In the genomic region with DNA sequence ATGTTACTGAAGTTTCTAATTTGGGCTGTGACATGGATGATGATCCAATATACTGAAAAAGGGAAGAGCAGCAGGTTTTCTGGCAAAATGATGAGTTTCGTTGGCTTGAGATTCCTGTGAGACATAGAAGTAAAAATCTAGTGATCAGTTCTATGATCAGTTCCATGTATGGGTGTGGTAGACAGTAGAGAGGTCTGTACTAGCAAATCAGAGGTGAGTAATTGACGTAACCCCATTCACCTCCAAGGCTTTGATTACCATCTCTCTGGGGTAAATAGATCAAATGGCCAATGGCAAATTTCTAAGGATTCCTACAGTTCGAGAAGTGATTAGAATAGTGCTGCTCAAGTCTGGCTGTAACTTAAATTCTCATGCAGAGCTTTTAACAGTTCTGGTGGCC, we compare ENCODE assay signal across 1 cellular context.
TF ChIP-seq lines count a peak whose summit lies in the region.

No MANE protein-coding gene starts in this region.

TF ChIP-seq in WTC11, 78 proteins besides CTCF, POLR2A, EP300 and RAD21 (continued from another document):
- TF ChIP-seq ZSCAN18 (CRISPR knock-in tag; IDR thresholded peaks at IDR 0.05) (no peak), E2F1 (CRISPR knock-in tag; IDR thresholded peaks at IDR 0.05) (no peak), ZNF423 (CRISPR knock-in tag; IDR thresholded peaks at IDR 0.05) (no peak), USF2 (CRISPR knock-in tag; IDR thresholded peaks at IDR 0.05) (no peak), SMAD4 (CRISPR knock-in tag; IDR thresholded peaks at IDR 0.05) (no peak), NFE2L1 (CRISPR knock-in tag; IDR thresholded peaks at IDR 0.05) (no peak), MXD4 (CRISPR knock-in tag; IDR thresholded peaks at IDR 0.05; ENCODE audit: borderline replicate concordance) (no peak), ESRRA (CRISPR knock-in tag; IDR thresholded peaks at IDR 0.05; ENCODE audit: borderline replicate concordance) (no peak), ZNF219 (CRISPR knock-in tag; IDR thresholded peaks at IDR 0.05; ENCODE audit: borderline replicate concordance) (no peak), MLX (CRISPR knock-in tag; IDR thresholded peaks at IDR 0.05) (no peak), IRF1 (CRISPR knock-in tag; IDR thresholded peaks at IDR 0.05) (no peak)
- TF ChIP-seq, protein P1, sequence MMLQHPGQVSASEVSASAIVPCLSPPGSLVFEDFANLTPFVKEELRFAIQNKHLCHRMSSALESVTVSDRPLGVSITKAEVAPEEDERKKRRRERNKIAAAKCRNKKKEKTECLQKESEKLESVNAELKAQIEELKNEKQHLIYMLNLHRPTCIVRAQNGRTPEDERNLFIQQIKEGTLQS (CRISPR knock-in tag; conservative IDR thresholded peaks at IDR 0.05), result no peak
TF ChIP-seq in WTC11: peak in this region for 0.
